Comparison of ENCODE assay signal across 9 cellular contexts in the genomic region with DNA sequence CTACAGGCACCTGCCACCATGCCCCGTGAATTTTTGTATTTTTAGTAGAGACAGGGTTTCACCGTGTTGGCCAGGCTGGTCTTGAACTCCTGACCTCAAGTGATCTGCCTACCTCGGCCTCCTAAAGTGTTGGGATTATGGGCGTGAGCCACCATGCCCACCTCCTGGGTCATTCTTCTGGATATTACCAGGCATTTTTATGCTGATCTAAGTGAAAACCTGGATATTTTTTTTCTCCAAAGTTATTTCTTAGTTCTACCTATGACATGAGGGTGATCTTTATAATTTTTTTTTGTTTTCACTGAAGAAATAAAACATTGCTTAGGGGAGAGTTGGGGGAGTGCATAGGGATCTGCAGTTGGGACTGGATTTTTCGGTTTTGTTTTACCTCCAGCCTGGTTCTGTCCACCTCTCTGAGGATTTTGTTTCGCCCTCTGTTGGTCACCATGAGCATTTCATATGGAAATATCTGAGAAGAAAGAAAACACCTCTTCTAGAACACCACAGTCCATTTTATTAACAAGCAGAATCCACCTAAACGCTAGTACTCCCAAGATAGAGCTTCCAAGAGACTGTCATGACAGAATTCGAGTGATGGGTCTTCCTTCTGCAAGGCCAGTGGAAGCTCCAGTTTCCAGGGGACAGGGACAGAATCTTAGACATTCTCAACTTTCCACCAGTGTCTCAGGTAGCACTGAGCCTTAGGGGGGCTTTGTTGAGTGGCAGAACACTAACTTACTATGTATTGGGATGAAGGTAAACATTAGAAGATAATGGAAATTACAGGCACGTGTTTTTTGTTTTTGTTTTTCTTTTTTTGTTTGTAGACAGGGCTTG. TPM values are rescaled to one million over a fixed set of nuclear protein-coding genes. Genes with fewer than 3 reads are reported as not detected.
DNase-seq lines count a peak whose midpoint lies in the region; ATAC-seq and TF ChIP-seq lines count a peak whose summit lies in the region.
"Had no signal": no experiment of that assay in that cellular context is flagged by ENCODE, and none has a peak within 500 bp of the region (broad histone marks: within the 10 kb centered on the region; RNA-seq: fewer than 3 reads in every experiment).

No MANE protein-coding gene starts in this region.

- H3K36me3 ChIP-seq in cardiac muscle cell: peaks cover 74% of the 10 kb centered on the region
- peaks cover 83% of the 10 kb centered on the region for H3K36me3 ChIP-seq in upper lobe of right lung

- DNase-seq in cardiac muscle cell (ENCODE audit: low read depth in 1 of 2, low spot score in 1 of 2): peak in 1 of 2 donors; percentile 44
- no peak for DNase-seq in cardiac septum (ENCODE audit: low spot score)
- DNase-seq in RPMI8226: peak; percentile 8
- DNase-seq in germinal center (ENCODE audit: low spot score): peak; percentile 11
- no peak for DNase-seq in upper lobe of right lung
- DNase-seq in coronary artery (ENCODE audit: low spot score): no peak
- no peak for DNase-seq in NCI-H1417 treated with DMSO at 0.1 percent for 48 hours (lab: John Stamatoyannopoulos, UW)
- DNase-seq: activated effector memory CD4-positive, alpha-beta T cell treated with anti-CD3 and anti-CD28 coated beads, Interleukin-2, amount 50 U/mL, for 16 hours had no signal

- no peak for ATAC-seq in upper lobe of right lung
- ATAC-seq in HG02571 (IDR thresholded peaks at IDR 0.05; ENCODE audit: unreplicated experiment): no peak

- H3K27me3 ChIP-seq in cardiac muscle cell (no peaks in the 10 kb centered on the region), upper lobe of right lung (no peaks in the 10 kb centered on the region)

- no peaks in the 10 kb centered on the region for H3K9me3 ChIP-seq in cardiac muscle cell (ENCODE audit: low read depth)
- no peaks in the 10 kb centered on the region for H3K9me3 ChIP-seq in upper lobe of right lung

- intact Hi-C loops in cardiac septum (cut with DNase I): loop anchor here (5.0 kb wide), 1 partner anchor 135 kb away; no protein-coding TSS in a partner anchor
- intact Hi-C loops in upper lobe of right lung (cut with DNase I): no loop called here

- H3K27ac ChIP-seq in cardiac muscle cell (no peak overlapping the region), upper lobe of right lung (no peak overlapping the region), coronary artery (no peak overlapping the region)

- H3K4me1 ChIP-seq in cardiac muscle cell (ENCODE audit: low read depth): no peaks in the 10 kb centered on the region
- no peaks in the 10 kb centered on the region for H3K4me1 ChIP-seq in upper lobe of right lung

- H3K4me3 ChIP-seq in cardiac muscle cell (no peak overlapping the region), upper lobe of right lung (no peak overlapping the region), coronary artery (no peak overlapping the region)

- TF ChIP-seq CTCF in cardiac muscle cell (IDR thresholded peaks at IDR 0.05; ENCODE audit: low read depth, low read length): peak; percentile 61
- peak; percentile 44 for TF ChIP-seq CTCF in upper lobe of right lung (IDR thresholded peaks at IDR 0.05)
- TF ChIP-seq CTCF in coronary artery (IDR thresholded peaks at IDR 0.05): no peak

RNA-seq across cellular contexts. Expression of a gene that starts 33.4 kb away (rescaled TPM):
- 1.9 and 3.8 TPM in 2 replicates for total RNA-seq in cardiac muscle cell
- polyA plus RNA-seq in cardiac muscle cell: 0.75 and 2.6 TPM in 2 replicates
- 3.9 TPM for total RNA-seq in cardiac septum
- 10.1 TPM for total RNA-seq in upper lobe of right lung

Comparison
In these comparisons a context has a peak if more than half of its experiments do, and no peak if none do; other contexts are left out.
1. DNase-seq: peak in RPMI8226 (single experiment) and germinal center (single experiment); none in cardiac septum (single experiment), upper lobe of right lung (single experiment), coronary artery (single experiment) and NCI-H1417 treated with DMSO at 0.1 percent for 48 hours (single experiment).